ENCODE assay signal across 22 cellular contexts in the genomic region with DNA sequence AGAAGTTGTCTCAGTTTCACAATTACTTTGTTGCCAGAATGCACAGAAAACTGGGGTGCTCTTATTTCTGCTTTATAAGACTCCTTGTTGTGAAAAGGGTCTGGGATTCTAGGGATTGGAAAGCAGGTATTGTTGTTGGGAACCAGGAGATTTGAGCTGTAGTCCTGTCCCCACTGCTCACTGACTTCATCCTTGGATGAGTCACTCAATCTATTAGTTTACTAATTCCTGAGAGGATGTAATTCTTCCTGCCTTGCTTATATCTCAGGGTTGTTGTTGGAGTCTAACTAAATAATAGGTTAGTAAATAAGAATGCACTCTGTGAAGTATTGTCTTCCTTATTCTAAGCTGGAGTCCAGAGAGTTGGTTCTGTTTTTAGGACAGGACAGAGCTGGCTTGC.
"Had no signal": no experiment of that assay in that cellular context is flagged by ENCODE, and none has a peak within 500 bp of the region (broad histone marks: within the 10 kb centered on the region; RNA-seq: fewer than 3 reads in every experiment).

No MANE protein-coding gene starts in this region.

- ATAC-seq: activated CD8-positive, alpha-beta T cell treated with anti-CD3 and anti-CD28 coated beads for 36 hours; activated T-helper 17 cell treated with anti-CD3 and anti-CD28 coated beads, Interleukin-2, amount 50 U/mL, for 72 hours; gastroesophageal sphincter; heart right ventricle had no signal

- H3K27ac Mint-ChIP-seq: activated CD4-positive, alpha-beta T cell treated with anti-CD3 and anti-CD28 coated beads, Interleukin-2, amount 10 ng/mL, durations not matched to agents 24 days and 14 days; activated CD8-positive, alpha-beta T cell treated with anti-CD3 and anti-CD28 coated beads for 36 hours; activated T-helper 17 cell treated with anti-CD3 and anti-CD28 coated beads, Interleukin-2, amount 50 U/mL, for 72 hours; endodermal cell; naive B cell had no signal

- H3K9me3 Mint-ChIP-seq: activated CD4-positive, alpha-beta T cell treated with anti-CD3 and anti-CD28 coated beads, Interleukin-2, amount 10 ng/mL, durations not matched to agents 24 days and 14 days; activated CD8-positive, alpha-beta T cell treated with anti-CD3 and anti-CD28 coated beads for 36 hours; activated T-helper 17 cell treated with anti-CD3 and anti-CD28 coated beads, Interleukin-2, amount 50 U/mL, for 72 hours; central memory CD8-positive, alpha-beta T cell; endodermal cell; naive B cell had no signal

- H3K4me3 Mint-ChIP-seq: activated CD4-positive, alpha-beta T cell treated with anti-CD3 and anti-CD28 coated beads, Interleukin-2, amount 10 ng/mL, durations not matched to agents 24 days and 14 days; activated CD8-positive, alpha-beta T cell treated with anti-CD3 and anti-CD28 coated beads for 36 hours; activated T-helper 17 cell treated with anti-CD3 and anti-CD28 coated beads, Interleukin-2, amount 50 U/mL, for 72 hours; brain; central memory CD8-positive, alpha-beta T cell; endodermal cell; naive B cell; neural crest cell had no signal

- H3K4me3 ChIP-seq: colonic mucosa, gastroesophageal sphincter, heart right ventricle, mucosa of descending colon, thyroid gland had no signal

- H3K36me3 Mint-ChIP-seq: brain, naive B cell had no signal

- H3K4me1 Mint-ChIP-seq: activated CD4-positive, alpha-beta T cell treated with anti-CD3 and anti-CD28 coated beads, Interleukin-2, amount 10 ng/mL, durations not matched to agents 24 days and 14 days; activated T-helper 17 cell treated with anti-CD3 and anti-CD28 coated beads, Interleukin-2, amount 50 U/mL, for 72 hours; central memory CD8-positive, alpha-beta T cell; endodermal cell; naive B cell; neural crest cell had no signal

- H3K27ac ChIP-seq: colonic mucosa, gastroesophageal sphincter, heart right ventricle, thyroid gland had no signal

- H3K4me1 ChIP-seq: colonic mucosa had no signal

- H3K27me3 ChIP-seq: colonic mucosa, gastroesophageal sphincter, thyroid gland had no signal

- DNase-seq: activated CD4-positive, CD25-positive, alpha-beta regulatory T cell; activated CD8-positive, alpha-beta T cell treated with anti-CD3 and anti-CD28 coated beads for 36 hours; activated naive CD4-positive, alpha-beta T cell treated with Interleukin-2 at 50 U/mL for 16 hours; activated T-cell treated with anti-CD3 and anti-CD28 coated beads, Interleukin-2, amount 50 U/mL, for 1 hour; colonic mucosa; endodermal cell; erythroblast; heart right ventricle; mesenchymal stem cell; mucosa of descending colon; naive B cell; stimulated activated CD4-positive, alpha-beta T cell treated with anti-CD3 and anti-CD28 coated beads, Interleukin-12 subunit alpha, Interleukin-12 subunit beta, amount 100 ng/mL, for 4 hours; stimulated activated CD4-positive, alpha-beta T cell treated with anti-CD3 and anti-CD28 coated beads, Interleukin-1b, Interleukin-23, amount 100 ng/mL, for 48 hours; stimulated activated naive CD4-positive, alpha-beta T cell treated with Interleukin-2 at 50 U/mL for 16 hours; T-helper 9 cell; thyroid gland had no signal

- H3K9me3 ChIP-seq: colonic mucosa, gastroesophageal sphincter, heart right ventricle, mucosa of descending colon, thyroid gland had no signal

- H3K36me3 ChIP-seq: colonic mucosa, gastroesophageal sphincter, heart right ventricle, thyroid gland had no signal
